ENCODE assay signal across 8 cellular contexts in genomic region chr14:51651388-51652167, GRCh38. TPM values are rescaled to one million over a fixed set of nuclear protein-coding genes. Genes with fewer than 3 reads are reported as not detected.
DNase-seq lines count a peak whose midpoint lies in the region; ATAC-seq and TF ChIP-seq lines count a peak whose summit lies in the region.

Gene FRMD6, plus strand, starts transcription at chr14:51651910. Its CDS starts 37,927 bp downstream, at chr14:51689837.

- peak within 1 kb of the TSS; percentile 69 to 81 for H3K9ac ChIP-seq in liver (ENCODE audit: low read depth in 1 of 2, low read length in 2 of 2)

- H3K4me3 ChIP-seq in AG09309 (ENCODE audit: control insufficient read depth, low read depth, low read length) (peak within 1 kb of the TSS; percentile 87), liver (ENCODE audit: low read depth in 1 of 3, low read length in 3 of 3) (peak within 1 kb of the TSS; percentile 78 to 97 (median 85))

- WGBS in liver = under 1% methylated on average over 85 of the region's 86 CpGs

- H3K4me1 Mint-ChIP-seq in dendritic cell treated with granulocyte-macrophage colony-stimulating factor and Interleukin-4, amounts not matched to agents 40 ng/mL and 50 ng/mL, for 4 days (ENCODE audit: low read depth) = peaks cover 23% of the 10 kb centered on the region

- H3K27me3 Mint-ChIP-seq in dendritic cell treated with granulocyte-macrophage colony-stimulating factor and Interleukin-4, amounts not matched to agents 40 ng/mL and 50 ng/mL, for 4 days = peaks cover 24% of the 10 kb centered on the region

- DNase-seq in AG09309 (ENCODE audit: low read depth) (peak; percentile 67), NCI-H446 (lab: John Stamatoyannopoulos, UW) (peak; percentile 77 to 89)
- peak; percentile 70 for DNase-seq in activated CD4-positive, alpha-beta T cell treated with anti-CD3 and anti-CD28 coated beads, Interleukin-2, amount 50 U/mL, for 1 hour
- peak; percentile 71 for DNase-seq in stimulated activated CD4-positive, alpha-beta T cell treated with anti-CD3 and anti-CD28 coated beads, Interleukin-4, amount 100 ng/mL, for 1 hour

- H3K4me1 ChIP-seq in liver (ENCODE audit: control insufficient read depth in 4 of 4, insufficient read depth in 4 of 4, low read length in 3 of 4) = peaks cover 0 to 16% (median 10%) of the 10 kb centered on the region in 4 donors

- no peaks in the 10 kb centered on the region for H3K36me3 ChIP-seq in liver (ENCODE audit: control insufficient read depth in 4 of 4, insufficient read depth in 3 of 4, low read depth in 1 of 4, low read length in 3 of 4)

- H3K4me3 Mint-ChIP-seq in dendritic cell treated with granulocyte-macrophage colony-stimulating factor and Interleukin-4, amounts not matched to agents 40 ng/mL and 50 ng/mL, for 4 days = peak within 1 kb of the TSS; percentile 87

- peak; percentile 47 for TF ChIP-seq CTCF in AG09309 (IDR thresholded peaks at IDR 0.05; ENCODE audit: control insufficient read depth, insufficient read depth, low read depth, low read length, missing control alignments)
- peak; percentile 65 for TF ChIP-seq CTCF in liver (IDR thresholded peaks at IDR 0.05; ENCODE audit: low read depth, low read length, missing input control)

- H3K27me3 ChIP-seq in liver (ENCODE audit: control insufficient read depth in 4 of 4, insufficient read depth in 4 of 4, low read length in 3 of 4) = no peaks in the 10 kb centered on the region

- H3K27ac ChIP-seq in liver (ENCODE audit: low read depth in 1 of 2, low read length in 2 of 2) = peak within 1 kb of the TSS; percentile 95 to 97

- ATAC-seq in GM18909 (IDR thresholded peaks at IDR 0.05; ENCODE audit: poor library complexity, unreplicated experiment) (peak; percentile 67), HG03175 (IDR thresholded peaks at IDR 0.05; ENCODE audit: unreplicated experiment) (peak; percentile 77)

- no peaks in the 10 kb centered on the region for H3K9me3 Mint-ChIP-seq in dendritic cell treated with granulocyte-macrophage colony-stimulating factor and Interleukin-4, amounts not matched to agents 40 ng/mL and 50 ng/mL, for 4 days

- peak within 1 kb of the TSS; percentile 92 for H3K27ac Mint-ChIP-seq in dendritic cell treated with granulocyte-macrophage colony-stimulating factor and Interleukin-4, amounts not matched to agents 40 ng/mL and 50 ng/mL, for 4 days

- no peaks in the 10 kb centered on the region for H3K9me3 ChIP-seq in liver (ENCODE audit: control insufficient read depth in 4 of 4, low read length in 3 of 4)

- H3K36me3 Mint-ChIP-seq in dendritic cell treated with granulocyte-macrophage colony-stimulating factor and Interleukin-4, amounts not matched to agents 40 ng/mL and 50 ng/mL, for 4 days (ENCODE audit: low read depth) = peaks cover 7% of the 10 kb centered on the region

- intact Hi-C loops in dendritic cell treated with granulocyte-macrophage colony-stimulating factor and Interleukin-4, amounts not matched to agents 40 ng/mL and 50 ng/mL, for 4 days (cut with micrococcal nuclease) = loop anchor here (5.0 to 10.0 kb wide), 4 partner anchors 131 to 367 kb away; partner anchors contain the start of genes GNG2 and RTRAF

- peak; percentile 53 to 72 for TF ChIP-seq RAD21 in liver (IDR thresholded peaks at IDR 0.05)

TF ChIP-seq in liver, 16 proteins besides CTCF, POLR2A, EP300 and RAD21:
- TF ChIP-seq SP1 (IDR thresholded peaks at IDR 0.05) (no peak), EGR1 (IDR thresholded peaks at IDR 0.05; ENCODE audit: low read depth in 2 of 2) (peak; percentile 9 to 12), ATF3 (IDR thresholded peaks at IDR 0.05) (no peak), ZBTB33 (IDR thresholded peaks at IDR 0.05) (peak; percentile 19), REST (IDR thresholded peaks at IDR 0.05) (peak; percentile 32), TAF1 (conservative IDR thresholded peaks at IDR 0.05) (peak; percentile 88)

RNA-seq across cellular contexts. Expression of gene FRMD6, which starts in this region (rescaled TPM):
- total RNA-seq in liver = 1 to 10 TPM; 4.2 to 10.0 TPM
- polyA plus RNA-seq in liver = 1 to 10 TPM; 2.4 to 2.6 TPM

Comparison
In these comparisons a context has a peak if more than half of its experiments do, and no peak if none do; other contexts are left out.
1. Peak in every context shown above with its lines: DNase-seq, ATAC-seq, H3K4me3 ChIP-seq and H3K27ac ChIP-seq.